Comparison of ENCODE assay signal across 8 cellular contexts in the genomic region with DNA sequence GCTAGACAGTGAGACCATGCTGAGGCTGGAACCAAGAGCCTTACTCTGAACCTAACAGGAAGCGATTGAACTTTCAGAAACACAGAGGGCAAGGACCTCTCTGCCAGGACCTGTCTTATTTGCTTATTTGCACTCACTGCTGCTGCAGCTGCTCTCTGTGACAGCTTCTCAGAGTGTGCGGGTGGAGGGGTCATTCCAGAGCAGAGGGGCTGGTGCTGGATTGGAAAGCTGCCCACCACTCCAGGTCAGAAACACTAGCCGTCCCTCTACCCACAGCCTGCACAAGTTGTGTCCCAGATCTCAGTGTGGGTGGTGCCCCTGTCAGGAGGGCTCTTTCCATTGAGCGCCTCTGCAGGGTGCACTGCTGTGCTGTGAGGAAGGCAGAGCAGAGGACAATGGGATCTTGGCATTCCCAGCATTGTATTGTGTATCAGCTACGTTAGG.
DNase-seq lines count a peak whose midpoint lies in the region; ATAC-seq and TF ChIP-seq lines count a peak whose summit lies in the region.

No MANE protein-coding gene starts in this region.

- peaks cover 82% of the 10 kb centered on the region for H4K20me1 ChIP-seq in neural progenitor cell (ENCODE audit: low read depth)

- ATAC-seq in HG02884 (IDR thresholded peaks at IDR 0.05; ENCODE audit: unreplicated experiment), result peak; percentile 77

- no peaks in the 10 kb centered on the region for H3K27me3 ChIP-seq in neural progenitor cell

- peaks cover 2% of the 10 kb centered on the region for H3K27me3 Mint-ChIP-seq in neural progenitor cell (ENCODE audit: insufficient read depth, low read depth)

- H3K4me2 ChIP-seq in neural progenitor cell, result peak overlapping the region; percentile 46

- H3K4me3 ChIP-seq in neural progenitor cell, result peak overlapping the region; percentile 2

- no peak overlapping the region for H3K4me3 Mint-ChIP-seq in neural progenitor cell

- H3K36me3 Mint-ChIP-seq in neural progenitor cell, result no peaks in the 10 kb centered on the region

- H3K4me1 ChIP-seq in neural progenitor cell, result peaks cover 78% of the 10 kb centered on the region

- peaks cover 33% of the 10 kb centered on the region for H3F3A ChIP-seq in neural progenitor cell (ENCODE audit: low read depth)

- no peaks in the 10 kb centered on the region for H3K36me3 ChIP-seq in neural progenitor cell

- DNase-seq in GM19238 (ENCODE audit: insufficient read length, low spot score), result peak; percentile 18
- peak; percentile 66 for DNase-seq in SHP77 treated with DMSO at 0.1 percent for 48 hours (lab: John Stamatoyannopoulos, UW)
- DNase-seq in neural progenitor cell (ENCODE audit: low spot score), result peak; percentile 82
- DNase-seq in NAMALWA (ENCODE audit: low spot score), result no peak
- DNase-seq in A172 (ENCODE audit: low spot score), result no peak
- DNase-seq in NCI-H2171 treated with DMSO at 0.1 percent for 48 hours (lab: John Stamatoyannopoulos, UW), result no peak
- no peak for DNase-seq in SKM-1 treated with dmso at 0.1 percent for 144 hours (lab: John Stamatoyannopoulos, UW; ENCODE audit: unreplicated experiment)

- peak overlapping the region; percentile 58 for H3K27ac Mint-ChIP-seq in neural progenitor cell

- no peak overlapping the region for H3K27ac ChIP-seq in neural progenitor cell

- no peaks in the 10 kb centered on the region for H3K9me3 Mint-ChIP-seq in neural progenitor cell

- peaks cover 100% of the 10 kb centered on the region for H3K79me2 ChIP-seq in neural progenitor cell (ENCODE audit: low read depth)

- no peak overlapping the region for H3K9ac ChIP-seq in neural progenitor cell

- H3K9me3 ChIP-seq in neural progenitor cell (ENCODE audit: low read depth), result no peaks in the 10 kb centered on the region

- H3K4me1 Mint-ChIP-seq in neural progenitor cell, result peaks cover 29% of the 10 kb centered on the region

- TF ChIP-seq CTCF in neural progenitor cell (IDR thresholded peaks at IDR 0.05), result no peak

- H2AFZ ChIP-seq in neural progenitor cell (replicated peaks), result no peak overlapping the region

Comparison
In these comparisons a context has a peak if more than half of its experiments do, and no peak if none do; other contexts are left out.
1. DNase-seq: peak in GM19238 (single experiment), SHP77 treated with DMSO at 0.1 percent for 48 hours (single experiment) and neural progenitor cell (single experiment); none in NAMALWA (single experiment), A172 (single experiment), NCI-H2171 treated with DMSO at 0.1 percent for 48 hours (single experiment) and SKM-1 treated with dmso at 0.1 percent for 144 hours (single experiment).